ENCODE assay signal across 10 cellular contexts in the genomic region with DNA sequence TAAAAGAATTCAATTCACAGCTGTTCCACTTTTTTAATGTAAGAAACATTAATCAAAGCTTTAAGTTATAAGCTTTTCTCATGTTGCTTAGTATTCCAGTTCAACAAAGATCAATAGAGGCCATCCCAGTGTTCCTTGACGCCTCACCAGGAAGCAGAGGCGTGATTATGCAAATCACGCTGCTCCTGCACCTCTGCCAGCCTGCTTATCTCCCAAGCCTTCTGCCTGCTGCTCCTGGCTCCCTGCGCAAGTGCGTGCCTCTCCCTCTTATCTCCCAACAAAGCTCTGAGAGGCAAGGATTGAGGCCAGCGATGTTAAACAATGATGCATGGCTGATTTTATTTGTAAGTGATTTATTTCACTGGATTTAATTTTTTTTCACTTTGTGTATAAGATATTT. TPM values are rescaled to one million over a fixed set of nuclear protein-coding genes. Genes with fewer than 3 reads are reported as not detected.
DNase-seq lines count a peak whose midpoint lies in the region; ATAC-seq, FAIRE-seq and TF ChIP-seq lines count a peak whose summit lies in the region.
"Had no signal": no experiment of that assay in that cellular context is flagged by ENCODE, and none has a peak within 500 bp of the region (broad histone marks: within the 10 kb centered on the region; RNA-seq: fewer than 3 reads in every experiment).

No MANE protein-coding gene starts in this region.

- POLR2A ChIA-PET in CD4-positive, alpha-beta memory T cell (lab: Charles Lee; ENCODE audit: partially characterized antibody), result no interaction called here

- H3K4me1 Mint-ChIP-seq in activated T-helper 17 cell treated with anti-CD3 and anti-CD28 coated beads, Interleukin-2, amount 50 U/mL, for 72 hours, result peaks cover 28% of the 10 kb centered on the region
- peaks cover 0 to 5% (median 0%) of the 10 kb centered on the region in 4 donors for H3K4me1 Mint-ChIP-seq in CD4-positive, alpha-beta memory T cell
- H3K4me1 Mint-ChIP-seq: T-cell had no signal

- no peaks in the 10 kb centered on the region for H3K27me3 Mint-ChIP-seq in activated T-helper 17 cell treated with anti-CD3 and anti-CD28 coated beads, Interleukin-2, amount 50 U/mL, for 72 hours
- no peaks in the 10 kb centered on the region for H3K27me3 Mint-ChIP-seq in CD4-positive, alpha-beta memory T cell
- H3K27me3 Mint-ChIP-seq: T-cell had no signal

- CTCF ChIA-PET in CD4-positive, alpha-beta memory T cell (lab: Charles Lee; ENCODE audit: partially characterized antibody), result no interaction called here

- FAIRE-seq in D721Med (lab: Jason Lieb, UNC), result peak; percentile 46

- intact Hi-C loops in CD4-positive, alpha-beta memory T cell (cut with micrococcal nuclease), result no loop called here

- no peaks in the 10 kb centered on the region for H3K4me1 ChIP-seq in CD4-positive, alpha-beta memory T cell (ENCODE audit: insufficient read depth, low read length)

- no peaks in the 10 kb centered on the region for H3K9me3 Mint-ChIP-seq in activated T-helper 17 cell treated with anti-CD3 and anti-CD28 coated beads, Interleukin-2, amount 50 U/mL, for 72 hours
- peaks cover 0 to 2% (median 0%) of the 10 kb centered on the region in 8 donors for H3K9me3 Mint-ChIP-seq in CD4-positive, alpha-beta memory T cell
- H3K9me3 Mint-ChIP-seq: T-cell had no signal

- no peaks in the 10 kb centered on the region for H3K27me3 ChIP-seq in CD4-positive, alpha-beta memory T cell (ENCODE audit: insufficient read depth, low read length)
- H3K27me3 ChIP-seq in MG63, result no peaks in the 10 kb centered on the region

- H3K4me3 ChIP-seq in CD4-positive, alpha-beta memory T cell (ENCODE audit: low read length in 2 of 2), result no peak overlapping the region
- H3K4me3 ChIP-seq in MG63, result no peak overlapping the region
- H3K4me3 ChIP-seq: lung had no signal

- peak overlapping the region; percentile 95 for H3K27ac Mint-ChIP-seq in activated T-helper 17 cell treated with anti-CD3 and anti-CD28 coated beads, Interleukin-2, amount 50 U/mL, for 72 hours
- peak overlapping the region in 1 of 7 donors; percentile 9 for H3K27ac Mint-ChIP-seq in CD4-positive, alpha-beta memory T cell
- H3K27ac Mint-ChIP-seq: T-cell had no signal

- no peaks in the 10 kb centered on the region for H3K9me3 ChIP-seq in CD4-positive, alpha-beta memory T cell (ENCODE audit: control insufficient read depth in 1 of 2, low read length in 2 of 2)
- no peaks in the 10 kb centered on the region for H3K9me3 ChIP-seq in MG63

- peak overlapping the region; percentile 71 for H3K4me3 Mint-ChIP-seq in activated T-helper 17 cell treated with anti-CD3 and anti-CD28 coated beads, Interleukin-2, amount 50 U/mL, for 72 hours
- H3K4me3 Mint-ChIP-seq in CD4-positive, alpha-beta memory T cell, result no peak overlapping the region
- H3K4me3 Mint-ChIP-seq: T-cell had no signal

- no peak for ATAC-seq in activated T-helper 17 cell treated with anti-CD3 and anti-CD28 coated beads, Interleukin-2, amount 50 U/mL, for 72 hours (replicated peaks)
- ATAC-seq: T-cell had no signal

- DNase-seq in D721Med (ENCODE audit: insufficient read length, low spot score) (no peak), NCI-H2081 (lab: John Stamatoyannopoulos, UW) (peak; percentile 80 to 94), iPS-NIHi11 (ENCODE audit: low spot score) (peak; percentile 52), SKM-1 (lab: John Stamatoyannopoulos, UW; ENCODE audit: unreplicated experiment) (no peak), T1000 (lab: John Stamatoyannopoulos, UW) (no peak), MG63 (no peak)
- DNase-seq in CD4-positive, alpha-beta memory T cell, result no peak
- DNase-seq: T-cell had no signal

- peaks cover 54% of the 10 kb centered on the region for H3K36me3 Mint-ChIP-seq in activated T-helper 17 cell treated with anti-CD3 and anti-CD28 coated beads, Interleukin-2, amount 50 U/mL, for 72 hours (ENCODE audit: low read depth)
- peaks cover 24 to 37% of the 10 kb centered on the region in 2 donors for H3K36me3 Mint-ChIP-seq in CD4-positive, alpha-beta memory T cell

- H3K36me3 ChIP-seq in CD4-positive, alpha-beta memory T cell (ENCODE audit: insufficient read depth, low read length), result no peaks in the 10 kb centered on the region
- H3K36me3 ChIP-seq in MG63, result no peaks in the 10 kb centered on the region

- H3K27ac ChIP-seq in CD4-positive, alpha-beta memory T cell (ENCODE audit: low read depth, low read length), result no peak overlapping the region

- TF ChIP-seq CTCF in D721Med (IDR thresholded peaks at IDR 0.05; ENCODE audit: insufficient read depth, missing control alignments), result no peak

RNA-seq across cellular contexts. Expression of gene INSM1, which starts 42.8 kb away (rescaled TPM):
- 1 to 10 TPM in 1 of 2 donors, not detected in 1; 2.8 TPM for total RNA-seq in activated T-helper 17 cell treated with anti-CD3 and anti-CD28 coated beads, Interleukin-2, amount 50 U/mL, for 72 hours
- not detected for total RNA-seq in CD4-positive, alpha-beta memory T cell
- not detected for polyA plus RNA-seq in CD4-positive, alpha-beta memory T cell
- not detected in 2 replicates for total RNA-seq in MG63 (2014; rRNA removed; shearing (Covaris generic); ENCODE audit: low replicate concordance)
- total RNA-seq: T-cell had no signal

Comparison
In these comparisons a context has a peak if more than half of its experiments do, and no peak if none do; other contexts are left out.
1. DNase-seq: peak in NCI-H2081 (2 of 2) and iPS-NIHi11 (single experiment); none in D721Med (single experiment), SKM-1 (single experiment), CD4-positive, alpha-beta memory T cell (0 of 5), T1000 (single experiment) and MG63 (single experiment).